Comparison of ENCODE assay signal across 8 cellular contexts in the genomic region with DNA sequence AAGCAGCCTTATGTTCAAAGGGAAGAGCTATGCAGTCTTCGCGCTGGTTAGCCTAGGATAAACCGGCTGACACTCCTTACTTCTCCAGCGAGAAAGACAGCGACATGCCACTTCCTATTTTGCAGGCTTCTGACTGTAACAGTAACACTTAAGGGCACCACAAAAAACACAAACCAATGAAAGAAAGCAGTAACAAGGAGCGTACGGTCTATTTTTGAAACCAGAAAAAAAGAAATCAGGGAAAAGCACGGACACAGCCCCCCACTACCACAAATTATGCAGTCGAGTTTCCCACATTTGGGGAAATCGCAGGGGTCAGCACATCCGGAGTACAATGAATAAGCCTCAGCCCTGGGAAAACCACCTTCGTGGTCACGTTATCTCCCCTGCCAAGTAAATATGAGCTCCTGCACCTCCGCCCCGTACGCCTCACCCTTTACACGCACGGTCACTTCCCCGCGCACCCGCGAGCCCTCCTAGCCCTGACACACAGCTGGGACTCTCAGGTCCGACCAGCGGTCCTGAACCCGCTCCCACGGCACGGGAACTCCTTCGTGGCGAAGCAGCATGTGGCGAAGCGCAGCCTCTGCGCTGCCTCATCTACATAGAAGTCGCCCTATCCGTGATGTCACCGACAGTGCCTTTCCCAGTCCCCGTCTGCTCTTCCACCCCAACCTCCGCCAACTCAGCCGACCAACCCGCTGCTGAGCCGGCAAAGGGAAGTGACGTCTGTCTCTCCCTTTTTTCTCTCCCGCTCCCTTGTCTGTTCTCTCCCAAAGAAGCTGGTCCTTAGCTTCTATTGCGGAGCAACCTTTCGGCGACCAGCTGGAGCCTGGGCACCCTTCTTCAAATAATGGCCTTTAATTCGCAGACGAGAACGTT. TPM values are rescaled to one million over a fixed set of nuclear protein-coding genes. Genes with fewer than 3 reads are reported as not detected.
DNase-seq lines count a peak whose midpoint lies in the region; ATAC-seq and TF ChIP-seq lines count a peak whose summit lies in the region.

No MANE protein-coding gene starts in this region.

- H3K4me1 ChIP-seq in gastroesophageal sphincter (peaks cover 0 to 16% (median 8%) of the 10 kb centered on the region in 3 donors), testis (no peaks in the 10 kb centered on the region)

- WGBS in gastroesophageal sphincter (ENCODE audit: low coverage in 1 of 2), 2 donors: 0 to 1% methylated on average over 33 to 39 of the region's 48 CpGs
- WGBS in testis, 2 donors: 2% methylated on average over 48 of the region's 48 CpGs

- no peaks in the 10 kb centered on the region for H3K9me3 Mint-ChIP-seq in activated naive CD4-positive, alpha-beta T cell treated with anti-CD3 and anti-CD28 coated beads, Interleukin-2, amount 10 ng/mL, durations not matched to agents 7 days and 5 days

- peak overlapping the region; percentile 40 to 90 (median 85) for H3K27ac ChIP-seq in gastroesophageal sphincter
- H3K27ac ChIP-seq in testis: peak overlapping the region; percentile 35 to 75

- in situ Hi-C loops in ACHN (cut with HindIII; ENCODE audit: low pct_ligation_motif_present, low pct_unique_long_range_greater_than_20kb, low sequenced_read_pairs): no loop called here

- peak; percentile 59 for ATAC-seq in GM19025 (IDR thresholded peaks at IDR 0.05; ENCODE audit: low read depth, unreplicated experiment)
- ATAC-seq in HG03558 (IDR thresholded peaks at IDR 0.05; ENCODE audit: extremely low read depth, unreplicated experiment): peak; percentile 50
- peak; percentile 95 for ATAC-seq in gastroesophageal sphincter

- peak overlapping the region; percentile 95 for H3K27ac Mint-ChIP-seq in activated naive CD4-positive, alpha-beta T cell treated with anti-CD3 and anti-CD28 coated beads, Interleukin-2, amount 10 ng/mL, durations not matched to agents 7 days and 5 days

- TF ChIP-seq POLR2A in Raji (IDR thresholded peaks at IDR 0.05; ENCODE audit: insufficient read depth, low read depth, low read length): peak; percentile 96
- peak; percentile 17 to 53 for TF ChIP-seq POLR2A in gastroesophageal sphincter (IDR thresholded peaks at IDR 0.05)
- no peak for TF ChIP-seq POLR2A in testis (IDR thresholded peaks at IDR 0.05)

- H3K4me1 Mint-ChIP-seq in activated naive CD4-positive, alpha-beta T cell treated with anti-CD3 and anti-CD28 coated beads, Interleukin-2, amount 10 ng/mL, durations not matched to agents 7 days and 5 days: peaks cover 32% of the 10 kb centered on the region

- H3K4me3 Mint-ChIP-seq in activated naive CD4-positive, alpha-beta T cell treated with anti-CD3 and anti-CD28 coated beads, Interleukin-2, amount 10 ng/mL, durations not matched to agents 7 days and 5 days: peak overlapping the region; percentile 65

- DNase-seq in ACHN (peak; percentile 96), non-pigmented ciliary epithelial cell (ENCODE audit: low read depth) (peak; percentile 79), testis (peak; percentile 76)
- DNase-seq in activated naive CD4-positive, alpha-beta T cell treated with anti-CD3 and anti-CD28 coated beads, Interleukin-2, amount 10 ng/mL, durations not matched to agents 7 days and 5 days: peak; percentile 78

- intact Hi-C loops in testis (cut with DNase I; ENCODE audit: low total_unique reads): no loop called here

- H3K36me3 Mint-ChIP-seq in activated naive CD4-positive, alpha-beta T cell treated with anti-CD3 and anti-CD28 coated beads, Interleukin-2, amount 10 ng/mL, durations not matched to agents 7 days and 5 days: peaks cover 1% of the 10 kb centered on the region

- TF ChIP-seq EP300 in gastroesophageal sphincter (IDR thresholded peaks at IDR 0.05): no peak

- CTCF ChIA-PET in activated naive CD4-positive, alpha-beta T cell treated with anti-CD3 and anti-CD28 coated beads, Interleukin-2, amount 10 ng/mL, durations not matched to agents 7 days and 5 days (lab: Charles Lee): no interaction called here

- peaks cover 9% of the 10 kb centered on the region for H3K27me3 Mint-ChIP-seq in activated naive CD4-positive, alpha-beta T cell treated with anti-CD3 and anti-CD28 coated beads, Interleukin-2, amount 10 ng/mL, durations not matched to agents 7 days and 5 days

- no peaks in the 10 kb centered on the region for H3K9me3 ChIP-seq in gastroesophageal sphincter
- no peaks in the 10 kb centered on the region for H3K9me3 ChIP-seq in testis

- H3K4me3 ChIP-seq in gastroesophageal sphincter (peak overlapping the region; percentile 17 to 47), testis (peak overlapping the region in 1 of 2 donors; percentile 17)

- no peaks in the 10 kb centered on the region for H3K36me3 ChIP-seq in gastroesophageal sphincter
- no peaks in the 10 kb centered on the region for H3K36me3 ChIP-seq in testis (ENCODE audit: low read depth, missing control alignments)

- H3K27me3 ChIP-seq in gastroesophageal sphincter (peaks cover 56% of the 10 kb centered on the region), testis (no peaks in the 10 kb centered on the region)

- TF ChIP-seq CTCF in gastroesophageal sphincter (IDR thresholded peaks at IDR 0.05) (no peak), testis (IDR thresholded peaks at IDR 0.05) (no peak)

RNA-seq across cellular contexts. Expression of a gene that starts 40.9 kb away (rescaled TPM):
- total RNA-seq in gastroesophageal sphincter: 1 to 10 TPM in 1 of 4 donors, not detected in 3; 1.3 TPM
- not detected for total RNA-seq in testis
- not detected for polyA plus RNA-seq in testis (ENCODE audit: insufficient read depth, low read depth, low replicate concordance)
